Comparison of ENCODE assay signal across 21 cellular contexts in genomic region chr17:29827179-29827578, GRCh38.
"Had no signal": no experiment of that assay in that cellular context is flagged by ENCODE, and none has a peak within 500 bp of the region (broad histone marks: within the 10 kb centered on the region; RNA-seq: fewer than 3 reads in every experiment).

No MANE protein-coding gene starts in this region.

- H3K27me3 Mint-ChIP-seq: activated CD4-positive, alpha-beta T cell treated with anti-CD3 and anti-CD28 coated beads for 36 hours; memory B cell had no signal

- DNase-seq: activated CD4-positive, alpha-beta T cell treated with anti-CD3 and anti-CD28 coated beads for 36 hours; activated CD4-positive, alpha-beta T cell treated with anti-CD3 and anti-CD28 coated beads, Interleukin-2, amount 50 U/mL, for 48 hours; activated gamma-delta T cell; body of pancreas; caudate nucleus; erythroblast; head of caudate nucleus; kidney glomerular epithelial cell; left ventricle myocardium superior; stimulated activated CD4-positive, alpha-beta T cell treated with anti-CD3 and anti-CD28 coated beads, Interleukin-2, amount 100 ng/mL, for 24 hours; stimulated activated naive CD4-positive, alpha-beta T cell treated with Interleukin-2 at 50 U/mL for 16 hours; tibial artery had no signal

- H3K36me3 Mint-ChIP-seq: activated naive CD4-positive, alpha-beta T cell treated with anti-CD3 and anti-CD28 coated beads, Interleukin-2, amount 50 U/mL, for 72 hours; memory B cell; WTC11 had no signal

- H3K36me3 ChIP-seq: prostate gland, right atrium auricular region, tibial artery had no signal

- H3K4me3 Mint-ChIP-seq: activated CD4-positive, alpha-beta T cell treated with anti-CD3 and anti-CD28 coated beads for 36 hours; memory B cell; WTC11 had no signal

- FAIRE-seq: endometrium, frontal cortex, urothelium cell line had no signal

- H3K27me3 ChIP-seq: body of pancreas, right atrium auricular region, tibial artery had no signal

- H3K4me1 ChIP-seq: prostate gland, tibial artery had no signal

- H3K9me3 Mint-ChIP-seq: activated naive CD4-positive, alpha-beta T cell treated with anti-CD3 and anti-CD28 coated beads, Interleukin-2, amount 50 U/mL, for 72 hours; memory B cell; WTC11 had no signal

- H3K27ac ChIP-seq: body of pancreas, coronary artery, prostate gland, right atrium auricular region, tibial artery had no signal

- H3K4me3 ChIP-seq: body of pancreas, coronary artery, prostate gland, right atrium auricular region, tibial artery had no signal

- H3K9me3 ChIP-seq: body of pancreas, prostate gland, right atrium auricular region, tibial artery had no signal

- H3K27ac Mint-ChIP-seq: activated CD4-positive, alpha-beta T cell treated with anti-CD3 and anti-CD28 coated beads for 36 hours; WTC11 had no signal
